In genomic region chr2:128206245-128206644, GRCh38 we compare ENCODE assay signal across 10 cellular contexts.
"Had no signal": no experiment of that assay in that cellular context is flagged by ENCODE, and none has a peak within 500 bp of the region (broad histone marks: within the 10 kb centered on the region; RNA-seq: fewer than 3 reads in every experiment).

No MANE protein-coding gene starts in this region.

- H3K36me3 ChIP-seq: HAP-1 had no signal

- DNase-seq: GM23248, GOT3, H7, HFFc6, Karpas-422, KBM-7 had no signal

- H3K27ac ChIP-seq: GM23248, HL-60, KMS-11 had no signal

- H2AFZ ChIP-seq: GM23248 had no signal

- H3K9ac ChIP-seq: GM23248, KMS-11 had no signal

- ATAC-seq: HCT116 had no signal

- H3K4me2 ChIP-seq: KMS-11 had no signal

- H3K27ac Mint-ChIP-seq: HFFc6 had no signal

- H3K4me3 ChIP-seq: GM23248, HAP-1 had no signal

- H3K4me3 Mint-ChIP-seq: HFFc6 had no signal

- H3K4me1 ChIP-seq: HAP-1 had no signal
